9 cellular contexts compared by ENCODE assay signal in the genomic region with DNA sequence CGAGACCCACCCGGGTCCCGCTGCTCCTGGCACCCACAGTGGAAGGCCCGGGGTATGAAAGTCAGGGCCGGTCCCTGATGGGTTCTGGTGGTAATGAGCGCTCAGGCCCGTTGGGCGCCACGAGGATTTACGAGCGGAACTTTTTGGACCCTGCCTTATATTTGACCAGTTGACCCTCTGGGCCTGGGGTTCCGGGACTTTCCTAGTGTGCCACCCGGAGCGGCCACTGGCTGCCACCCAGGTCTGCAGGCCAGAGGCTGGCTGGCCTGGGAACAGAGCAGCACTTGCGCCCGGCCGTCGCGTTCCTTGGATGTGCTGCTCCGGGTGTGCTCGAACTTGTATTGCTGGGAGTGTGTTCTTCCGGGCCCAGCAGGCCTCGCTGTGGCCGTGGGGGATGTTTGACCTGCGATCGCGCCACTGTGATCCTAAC. TPM values are rescaled to one million over a fixed set of nuclear protein-coding genes. Genes with fewer than 3 reads are reported as not detected.
DNase-seq lines count a peak whose midpoint lies in the region; ATAC-seq and TF ChIP-seq lines count a peak whose summit lies in the region.
"Had no signal": no experiment of that assay in that cellular context is flagged by ENCODE, and none has a peak within 500 bp of the region (broad histone marks: within the 10 kb centered on the region; RNA-seq: fewer than 3 reads in every experiment).

No MANE protein-coding gene starts in this region.

- peaks cover 16 to 40% of the 10 kb centered on the region in 2 donors for H3K27me3 Mint-ChIP-seq in CD8-positive, alpha-beta memory T cell
- H3K27me3 Mint-ChIP-seq in activated CD8-positive, alpha-beta T cell treated with anti-CD3 and anti-CD28 coated beads for 36 hours, result peaks cover 23% of the 10 kb centered on the region

- peaks cover 0 to 4% (median 0%) of the 10 kb centered on the region in 5 donors for H3K9me3 Mint-ChIP-seq in CD8-positive, alpha-beta memory T cell
- no peaks in the 10 kb centered on the region for H3K9me3 Mint-ChIP-seq in activated CD8-positive, alpha-beta T cell treated with anti-CD3 and anti-CD28 coated beads for 36 hours

- peak overlapping the region; percentile 86 for H3K4me2 ChIP-seq in osteoblast (ENCODE audit: insufficient read depth, low read length)

- H3K79me2 ChIP-seq in osteoblast (ENCODE audit: insufficient read depth, low read length), result no peaks in the 10 kb centered on the region

- no peaks in the 10 kb centered on the region for H3K9me3 ChIP-seq in CD8-positive, alpha-beta memory T cell (ENCODE audit: low read length)
- H3K9me3 ChIP-seq in osteoblast (ENCODE audit: low read depth, low read length), result no peaks in the 10 kb centered on the region

- DNase-seq in CD8-positive, alpha-beta memory T cell, result no peak
- no peak for DNase-seq in activated CD8-positive, alpha-beta T cell treated with anti-CD3 and anti-CD28 coated beads for 36 hours
- DNase-seq in Right ventricle myocardium superior (peak; percentile 51), osteoblast (ENCODE audit: insufficient read length, low spot score, missing footprints) (peak; percentile 23), NCI-H82 (lab: John Stamatoyannopoulos, UW) (no peak), NCI-H146 treated with DMSO at 0.1 percent for 48 hours (lab: John Stamatoyannopoulos, UW; ENCODE audit: unreplicated experiment) (no peak)
- no peak for DNase-seq in stimulated activated CD4-positive, alpha-beta T cell treated with anti-CD3 and anti-CD28 coated beads, Interleukin-2, amount 100 ng/mL, for 24 hours
- DNase-seq: NCI-H1092 had no signal

- intact Hi-C loops in activated CD8-positive, alpha-beta T cell treated with anti-CD3 and anti-CD28 coated beads for 36 hours (cut with micrococcal nuclease), result no loop called here
- intact Hi-C loops in Right ventricle myocardium superior (cut with DNase I), result no loop called here

- no peaks in the 10 kb centered on the region for H4K20me1 ChIP-seq in osteoblast (ENCODE audit: insufficient read depth, low read length)

- peaks cover 0 to 3% (median 0%) of the 10 kb centered on the region in 3 donors for H3K36me3 Mint-ChIP-seq in CD8-positive, alpha-beta memory T cell
- H3K36me3 Mint-ChIP-seq in activated CD8-positive, alpha-beta T cell treated with anti-CD3 and anti-CD28 coated beads for 36 hours (ENCODE audit: low read depth), result peaks cover 3% of the 10 kb centered on the region

- peak overlapping the region; percentile 33 for H2AFZ ChIP-seq in osteoblast (ENCODE audit: low read length)

- CTCF ChIA-PET in CD8-positive, alpha-beta memory T cell (lab: Charles Lee), result no interaction called here
- CTCF ChIA-PET in activated CD8-positive, alpha-beta T cell treated with anti-CD3 and anti-CD28 coated beads for 36 hours (lab: Charles Lee), result interaction anchor here (1.4 to 1.8 kb wide), 3 partner anchors 14 to 258 kb away, joined by 3 to 5 read pairs (median 4); no protein-coding TSS in a partner anchor

- peaks cover 15% of the 10 kb centered on the region for H3K4me1 ChIP-seq in CD8-positive, alpha-beta memory T cell (ENCODE audit: insufficient read depth, low read length)
- H3K4me1 ChIP-seq in osteoblast (ENCODE audit: insufficient read depth, low read length), result peaks cover 18% of the 10 kb centered on the region

- no peak overlapping the region for H3K27ac ChIP-seq in CD8-positive, alpha-beta memory T cell (ENCODE audit: low read depth, low read length)
- peak overlapping the region; percentile 36 for H3K27ac ChIP-seq in osteoblast (ENCODE audit: low read depth, low read length)

- peaks cover 12% of the 10 kb centered on the region for H3K27me3 ChIP-seq in CD8-positive, alpha-beta memory T cell (ENCODE audit: insufficient read depth, low read length, poor library complexity, severe bottlenecking)
- peaks cover 4% of the 10 kb centered on the region for H3K27me3 ChIP-seq in osteoblast (ENCODE audit: insufficient read depth, low read length)

- peak overlapping the region; percentile 87 to 92 (median 88) for H3K4me3 Mint-ChIP-seq in CD8-positive, alpha-beta memory T cell
- H3K4me3 Mint-ChIP-seq in activated CD8-positive, alpha-beta T cell treated with anti-CD3 and anti-CD28 coated beads for 36 hours, result peak overlapping the region; percentile 79

- H3K36me3 ChIP-seq in CD8-positive, alpha-beta memory T cell (ENCODE audit: insufficient read depth, low read length), result no peaks in the 10 kb centered on the region
- no peaks in the 10 kb centered on the region for H3K36me3 ChIP-seq in osteoblast (ENCODE audit: insufficient read depth, low read length)

- H3K4me3 ChIP-seq in CD8-positive, alpha-beta memory T cell (ENCODE audit: low read length), result peak overlapping the region; percentile 88
- peak overlapping the region; percentile 79 for H3K4me3 ChIP-seq in osteoblast (ENCODE audit: insufficient read depth, low read length)

- H3K27ac Mint-ChIP-seq in CD8-positive, alpha-beta memory T cell, result no peak overlapping the region
- no peak overlapping the region for H3K27ac Mint-ChIP-seq in activated CD8-positive, alpha-beta T cell treated with anti-CD3 and anti-CD28 coated beads for 36 hours

- peaks cover 11 to 30% (median 21%) of the 10 kb centered on the region in 3 donors for H3K4me1 Mint-ChIP-seq in CD8-positive, alpha-beta memory T cell
- peaks cover 8% of the 10 kb centered on the region for H3K4me1 Mint-ChIP-seq in activated CD8-positive, alpha-beta T cell treated with anti-CD3 and anti-CD28 coated beads for 36 hours (ENCODE audit: low read depth)

- ATAC-seq in activated CD8-positive, alpha-beta T cell treated with anti-CD3 and anti-CD28 coated beads for 36 hours, result no peak
- ATAC-seq in Right ventricle myocardium superior (ENCODE audit: poor library complexity) (peak; percentile 38), HG03097 (IDR thresholded peaks at IDR 0.05; ENCODE audit: low FRiP score, unreplicated experiment) (no peak)

- POLR2A ChIA-PET in CD8-positive, alpha-beta memory T cell (lab: Charles Lee), result no interaction called here
- POLR2A ChIA-PET in activated CD8-positive, alpha-beta T cell treated with anti-CD3 and anti-CD28 coated beads for 36 hours (lab: Charles Lee), result no interaction called here

- no peak for TF ChIP-seq CTCF in activated CD8-positive, alpha-beta T cell treated with anti-CD3 and anti-CD28 coated beads for 36 hours (IDR thresholded peaks at IDR 0.05)
- TF ChIP-seq CTCF in osteoblast (IDR thresholded peaks at IDR 0.05; ENCODE audit: extremely low read depth, low read depth, low read length), result no peak

RNA-seq across cellular contexts. Expression of gene F2RL1, which starts 1.0 kb away (rescaled TPM):
- total RNA-seq in CD8-positive, alpha-beta memory T cell, result 1 to 10 TPM; 1.8 to 2.1 TPM
- 4.8 TPM for polyA plus RNA-seq in CD8-positive, alpha-beta memory T cell
- total RNA-seq in activated CD8-positive, alpha-beta T cell treated with anti-CD3 and anti-CD28 coated beads for 36 hours, result 1 to 10 TPM; 1.8 to 2.2 TPM
- total RNA-seq in Right ventricle myocardium superior, result 0.62 TPM
- 1.8 and 5.3 TPM in 2 replicates for total RNA-seq in osteoblast

RNA-seq across cellular contexts. Expression of gene S100Z, which starts 29.9 kb away (rescaled TPM):
- under 1 TPM in 1 of 2 experiments, not detected in 1; 0.48 TPM for total RNA-seq in CD8-positive, alpha-beta memory T cell
- not detected for polyA plus RNA-seq in CD8-positive, alpha-beta memory T cell
- under 1 TPM; 0.36 to 0.81 TPM for total RNA-seq in activated CD8-positive, alpha-beta T cell treated with anti-CD3 and anti-CD28 coated beads for 36 hours
- not detected for total RNA-seq in Right ventricle myocardium superior
- not detected in 2 replicates for total RNA-seq in osteoblast

Comparison
In these comparisons a context has a peak if more than half of its experiments do, and no peak if none do; other contexts are left out.
1. DNase-seq: peak in Right ventricle myocardium superior (single experiment) and osteoblast (single experiment); none in CD8-positive, alpha-beta memory T cell (0 of 5), activated CD8-positive, alpha-beta T cell treated with anti-CD3 and anti-CD28 coated beads for 36 hours (single experiment), NCI-H82 (single experiment), NCI-H146 treated with DMSO at 0.1 percent for 48 hours (single experiment) and stimulated activated CD4-positive, alpha-beta T cell treated with anti-CD3 and anti-CD28 coated beads, Interleukin-2, amount 100 ng/mL, for 24 hours (0 of 2).